In the genomic region with DNA sequence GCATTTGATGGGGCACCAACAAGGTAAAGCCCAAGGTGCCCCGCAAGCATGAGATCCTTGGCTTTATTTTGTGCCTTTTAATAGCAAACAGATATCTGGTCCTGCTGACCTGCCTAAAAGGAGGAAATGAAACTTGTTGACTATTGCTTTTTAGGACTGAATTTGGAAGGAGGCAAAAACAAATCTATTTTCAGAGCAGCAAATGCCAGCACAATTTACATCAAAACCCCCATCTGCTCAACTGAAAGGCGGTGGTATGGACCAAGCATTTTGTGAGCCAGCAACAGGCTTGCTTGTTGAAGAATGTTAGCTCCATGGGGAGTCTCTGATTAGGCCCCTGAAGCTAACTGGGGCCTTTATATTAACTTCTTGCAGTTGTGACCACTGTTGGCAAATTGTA, we compare ENCODE assay signal across 10 cellular contexts.
DNase-seq lines count a peak whose midpoint lies in the region; ATAC-seq and TF ChIP-seq lines count a peak whose summit lies in the region.
"Had no signal": no experiment of that assay in that cellular context is flagged by ENCODE, and none has a peak within 500 bp of the region (broad histone marks: within the 10 kb centered on the region; RNA-seq: fewer than 3 reads in every experiment).

No MANE protein-coding gene starts in this region.

- peak; percentile 56 for ATAC-seq in GM18861 (IDR thresholded peaks at IDR 0.05; ENCODE audit: unreplicated experiment)
- peak; percentile 60 for ATAC-seq in GM21529 (IDR thresholded peaks at IDR 0.05; ENCODE audit: unreplicated experiment)
- ATAC-seq in HG03280 (IDR thresholded peaks at IDR 0.05; ENCODE audit: unreplicated experiment), result peak; percentile 53
- peak; percentile 68 for ATAC-seq in memory B cell (ENCODE audit: low read depth)
- no peak for ATAC-seq in SK-N-SH treated with all-trans-retinoic acid at 6 μM for 48 hours
- ATAC-seq in left lobe of liver, result no peak

- H3K36me3 Mint-ChIP-seq in memory B cell, result no peaks in the 10 kb centered on the region

- peaks cover 2% of the 10 kb centered on the region for H3K27me3 Mint-ChIP-seq in memory B cell

- H3K4me3 Mint-ChIP-seq in memory B cell, result peak overlapping the region; percentile 3

- no peaks in the 10 kb centered on the region for H3K36me3 ChIP-seq in SJCRH30
- H3K36me3 ChIP-seq: adrenal gland had no signal

- H3K4me1 Mint-ChIP-seq in memory B cell, result peaks cover 23% of the 10 kb centered on the region

- DNase-seq in memory B cell (ENCODE audit: low spot score in 2 of 2) (no peak), posterior cingulate gyrus (no peak), SJCRH30 (no peak), left lobe of liver (ENCODE audit: low spot score) (no peak)
- DNase-seq: adrenal gland, substantia nigra had no signal

- H3K9me3 ChIP-seq in SJCRH30 (replicated peaks), result no peaks in the 10 kb centered on the region; the same call in 1 of the 2 replicates
- H3K9me3 ChIP-seq: adrenal gland had no signal

- peaks cover 2% of the 10 kb centered on the region for H3K9me3 Mint-ChIP-seq in memory B cell

- peak overlapping the region; percentile 48 for H3K27ac Mint-ChIP-seq in memory B cell

- intact Hi-C loops in posterior cingulate gyrus (cut with DNase I), result no loop called here

- no peak overlapping the region for H3K4me3 ChIP-seq in SJCRH30
- H3K4me3 ChIP-seq: adrenal gland had no signal

- H3K27ac ChIP-seq in SJCRH30, result no peak overlapping the region

- H3K27me3 ChIP-seq in SJCRH30, result no peaks in the 10 kb centered on the region

- H3K4me1 ChIP-seq in SJCRH30, result peaks cover 30% of the 10 kb centered on the region
- H3K4me1 ChIP-seq: adrenal gland had no signal

TF ChIP-seq in SK-N-SH treated with all-trans-retinoic acid at 6 μM for 48 hours, 23 proteins besides CTCF, POLR2A, EP300 and RAD21:
- TF ChIP-seq RARB (CRISPR knock-in tag; IDR thresholded peaks at IDR 0.05) (no peak), ISL1 (CRISPR knock-in tag; IDR thresholded peaks at IDR 0.05) (no peak), ZFP30 (CRISPR knock-in tag; IDR thresholded peaks at IDR 0.05) (no peak), TOX (CRISPR knock-in tag; IDR thresholded peaks at IDR 0.05; ENCODE audit: borderline replicate concordance) (no peak), OSR1 (CRISPR knock-in tag; IDR thresholded peaks at IDR 0.05) (no peak), ZFP3 (CRISPR knock-in tag; IDR thresholded peaks at IDR 0.05) (no peak), TCF4 (CRISPR knock-in tag; IDR thresholded peaks at IDR 0.05; ENCODE audit: borderline replicate concordance) (no peak), ZC3H10 (CRISPR knock-in tag; IDR thresholded peaks at IDR 0.05) (no peak), ARNTL (CRISPR knock-in tag; IDR thresholded peaks at IDR 0.05; ENCODE audit: borderline replicate concordance, low read depth) (no peak), ZNF70 (CRISPR knock-in tag; IDR thresholded peaks at IDR 0.05) (no peak)
- TF ChIP-seq, protein P1, sequence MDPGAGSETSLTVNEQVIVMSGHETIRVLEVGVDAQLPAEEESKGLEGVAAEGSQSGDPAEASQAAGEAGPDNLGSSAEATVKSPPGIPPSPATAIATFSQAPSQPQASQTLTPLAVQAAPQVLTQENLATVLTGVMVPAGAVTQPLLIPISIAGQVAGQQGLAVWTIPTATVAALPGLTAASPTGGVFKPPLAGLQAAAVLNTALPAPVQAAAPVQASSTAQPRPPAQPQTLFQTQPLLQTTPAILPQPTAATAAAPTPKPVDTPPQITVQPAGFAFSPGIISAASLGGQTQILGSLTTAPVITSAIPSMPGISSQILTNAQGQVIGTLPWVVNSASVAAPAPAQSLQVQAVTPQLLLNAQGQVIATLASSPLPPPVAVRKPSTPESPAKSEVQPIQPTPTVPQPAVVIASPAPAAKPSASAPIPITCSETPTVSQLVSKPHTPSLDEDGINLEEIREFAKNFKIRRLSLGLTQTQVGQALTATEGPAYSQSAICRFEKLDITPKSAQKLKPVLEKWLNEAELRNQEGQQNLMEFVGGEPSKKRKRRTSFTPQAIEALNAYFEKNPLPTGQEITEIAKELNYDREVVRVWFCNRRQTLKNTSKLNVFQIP (CRISPR knock-in tag; IDR thresholded peaks at IDR 0.05; ENCODE audit: borderline replicate concordance, low read depth), result no peak

Comparison
In these comparisons a context has a peak if more than half of its experiments do, and no peak if none do; other contexts are left out.
1. ATAC-seq: peak in GM18861 (single experiment), GM21529 (single experiment), HG03280 (single experiment) and memory B cell (single experiment); none in SK-N-SH treated with all-trans-retinoic acid at 6 μM for 48 hours (single experiment) and left lobe of liver (single experiment).